ENCODE assay signal across 8 cellular contexts in the genomic region with DNA sequence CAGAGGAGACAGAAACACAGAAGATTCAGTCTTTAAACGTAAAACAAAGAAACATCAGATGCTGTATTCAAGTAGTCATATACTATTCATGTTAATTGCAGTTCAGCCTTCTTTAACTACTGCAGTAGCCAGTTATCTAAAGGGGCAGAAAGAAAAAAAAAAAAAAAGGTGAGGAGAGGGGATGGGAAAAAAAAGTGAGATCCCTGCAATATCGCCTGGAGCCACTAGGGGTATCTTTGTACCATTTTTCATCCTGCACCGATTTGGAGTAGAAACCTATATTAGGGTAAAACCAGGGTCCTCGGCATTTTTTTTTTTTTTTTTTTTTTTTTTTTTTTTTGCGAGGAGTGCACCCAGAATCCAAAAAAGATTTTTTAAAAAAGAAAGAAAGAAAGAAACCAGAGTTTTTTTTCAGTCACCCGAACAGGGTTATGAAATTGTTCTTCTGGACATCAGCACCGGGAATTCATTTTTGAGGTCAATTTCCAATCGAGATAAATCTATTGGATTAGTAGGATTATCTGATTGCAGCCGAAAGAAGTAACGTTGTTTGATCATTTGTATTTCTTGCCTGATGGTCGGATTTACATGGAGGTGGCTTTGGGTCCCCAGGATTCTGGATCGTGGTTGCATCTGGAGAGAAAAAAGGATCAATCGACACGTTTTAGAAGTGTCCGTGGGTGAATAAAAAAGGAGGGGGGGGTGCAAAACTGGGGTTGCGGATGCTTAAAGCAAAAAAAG.
DNase-seq lines count a peak whose midpoint lies in the region; ATAC-seq and TF ChIP-seq lines count a peak whose summit lies in the region.

No MANE protein-coding gene starts in this region.

- POLR2A ChIA-PET in activated CD4-positive, alpha-beta memory T cell treated with anti-CD3 and anti-CD28 coated beads, Interleukin-2, amount 10 ng/mL, durations not matched to agents 7 days and 5 days (lab: Charles Lee), result no interaction called here

- H3K9me3 ChIP-seq in osteoblast (ENCODE audit: low read depth, low read length), result no peaks in the 10 kb centered on the region

- H3K36me3 ChIP-seq in osteoblast (ENCODE audit: insufficient read depth, low read length), result no peaks in the 10 kb centered on the region

- H3K4me3 ChIP-seq in fibroblast of villous mesenchyme (ENCODE audit: low read depth, low read length) (peak overlapping the region; percentile 48), osteoblast (ENCODE audit: insufficient read depth, low read length) (peak overlapping the region; percentile 76)

- peak overlapping the region; percentile 87 for H3K4me2 ChIP-seq in osteoblast (ENCODE audit: insufficient read depth, low read length)

- peak overlapping the region; percentile 22 for H3K27ac Mint-ChIP-seq in Calu3 (ENCODE audit: unreplicated experiment)
- no peak overlapping the region for H3K27ac Mint-ChIP-seq in activated CD4-positive, alpha-beta memory T cell treated with anti-CD3 and anti-CD28 coated beads, Interleukin-2, amount 10 ng/mL, durations not matched to agents 7 days and 5 days

- H3K79me2 ChIP-seq in osteoblast (ENCODE audit: insufficient read depth, low read length), result no peaks in the 10 kb centered on the region

- H3K27me3 Mint-ChIP-seq in Calu3 (ENCODE audit: unreplicated experiment), result no peaks in the 10 kb centered on the region
- H3K27me3 Mint-ChIP-seq in activated CD4-positive, alpha-beta memory T cell treated with anti-CD3 and anti-CD28 coated beads, Interleukin-2, amount 10 ng/mL, durations not matched to agents 7 days and 5 days, result peaks cover 19% of the 10 kb centered on the region

- BruUV-seq in Calu3 (replicated peaks; lab: Mats Ljungman, UMichigan), result no TSS peak

- H2AFZ ChIP-seq in osteoblast (ENCODE audit: low read length), result peak overlapping the region; percentile 88

- no peaks in the 10 kb centered on the region for H3K9me3 Mint-ChIP-seq in Calu3 (ENCODE audit: low read depth, unreplicated experiment)
- no peaks in the 10 kb centered on the region for H3K9me3 Mint-ChIP-seq in activated CD4-positive, alpha-beta memory T cell treated with anti-CD3 and anti-CD28 coated beads, Interleukin-2, amount 10 ng/mL, durations not matched to agents 7 days and 5 days

- intact Hi-C loops in Calu3 (cut with micrococcal nuclease; ENCODE audit: unreplicated experiment), result loop anchor here (1.0 to 5.0 kb wide), 4 partner anchors 128 to 808 kb away; no protein-coding TSS in a partner anchor

- ATAC-seq in HG02623 (IDR thresholded peaks at IDR 0.05; ENCODE audit: unreplicated experiment) (peak; percentile 63), HG02973 (IDR thresholded peaks at IDR 0.05; ENCODE audit: unreplicated experiment) (no peak)

- peaks cover 19% of the 10 kb centered on the region for H3K4me1 Mint-ChIP-seq in Calu3 (ENCODE audit: low read depth, unreplicated experiment)
- H3K4me1 Mint-ChIP-seq in activated CD4-positive, alpha-beta memory T cell treated with anti-CD3 and anti-CD28 coated beads, Interleukin-2, amount 10 ng/mL, durations not matched to agents 7 days and 5 days, result peaks cover 2% of the 10 kb centered on the region

- CTCF ChIA-PET in Calu3 (lab: Charles Lee), result interaction anchor here (0.7 kb wide), 2 partner anchors 127 to 742 kb away, joined by 4 to 21 read pairs; no protein-coding TSS in a partner anchor
- CTCF ChIA-PET in activated CD4-positive, alpha-beta memory T cell treated with anti-CD3 and anti-CD28 coated beads, Interleukin-2, amount 10 ng/mL, durations not matched to agents 7 days and 5 days (lab: Charles Lee), result no interaction called here

- TF ChIP-seq CTCF in Calu3 (IDR thresholded peaks at IDR 0.05; ENCODE audit: unreplicated experiment) (peak; percentile 87), fibroblast of villous mesenchyme (IDR thresholded peaks at IDR 0.05; ENCODE audit: insufficient read depth, low read depth, low read length) (peak; percentile 55), osteoblast (IDR thresholded peaks at IDR 0.05; ENCODE audit: extremely low read depth, low read depth, low read length) (peak; percentile 74)

- peak overlapping the region; percentile 85 for H3K4me3 Mint-ChIP-seq in Calu3 (ENCODE audit: low read depth, unreplicated experiment)
- H3K4me3 Mint-ChIP-seq in activated CD4-positive, alpha-beta memory T cell treated with anti-CD3 and anti-CD28 coated beads, Interleukin-2, amount 10 ng/mL, durations not matched to agents 7 days and 5 days, result no peak overlapping the region

- H4K20me1 ChIP-seq in osteoblast (ENCODE audit: insufficient read depth, low read length), result no peaks in the 10 kb centered on the region

- DNase-seq in Calu3 (peak; percentile 66), SHP77 treated with DMSO at 0.1 percent for 48 hours (lab: John Stamatoyannopoulos, UW) (peak; percentile 38), fibroblast of villous mesenchyme (ENCODE audit: low read depth) (peak; percentile 19), osteoblast (ENCODE audit: insufficient read length, low spot score, missing footprints) (peak; percentile 79)
- DNase-seq in activated CD4-positive, alpha-beta memory T cell treated with anti-CD3 and anti-CD28 coated beads, Interleukin-2, amount 10 ng/mL, durations not matched to agents 7 days and 5 days, result no peak
- DNase-seq in activated CD8-positive, alpha-beta memory T cell treated with anti-CD3 and anti-CD28 coated beads for 24 hours, result no peak

- H3K27me3 ChIP-seq in osteoblast (ENCODE audit: insufficient read depth, low read length), result no peaks in the 10 kb centered on the region

- H3K4me1 ChIP-seq in osteoblast (ENCODE audit: insufficient read depth, low read length), result peaks cover 7% of the 10 kb centered on the region

- peaks cover 15% of the 10 kb centered on the region for H3K36me3 Mint-ChIP-seq in Calu3 (ENCODE audit: insufficient read depth, unreplicated experiment)
- H3K36me3 Mint-ChIP-seq in activated CD4-positive, alpha-beta memory T cell treated with anti-CD3 and anti-CD28 coated beads, Interleukin-2, amount 10 ng/mL, durations not matched to agents 7 days and 5 days (ENCODE audit: low read depth), result no peaks in the 10 kb centered on the region

- H3K27ac ChIP-seq in osteoblast (ENCODE audit: low read depth, low read length), result no peak overlapping the region

Comparison
In these comparisons a context has a peak if more than half of its experiments do, and no peak if none do; other contexts are left out.
1. DNase-seq: peak in Calu3 (single experiment), SHP77 treated with DMSO at 0.1 percent for 48 hours (single experiment), fibroblast of villous mesenchyme (single experiment) and osteoblast (single experiment); none in activated CD4-positive, alpha-beta memory T cell treated with anti-CD3 and anti-CD28 coated beads, Interleukin-2, amount 10 ng/mL, durations not matched to agents 7 days and 5 days (single experiment) and activated CD8-positive, alpha-beta memory T cell treated with anti-CD3 and anti-CD28 coated beads for 24 hours (single experiment).
2. Peak in every context shown above with its lines, with median percentiles within 50 percentile points of each other: CTCF ChIP-seq.